ENCODE assay signal across 31 cellular contexts in genomic region chr6:36663504-36664446, GRCh38. TPM values are rescaled to one million over a fixed set of nuclear protein-coding genes. Genes with fewer than 3 reads are reported as not detected.
DNase-seq lines count a peak whose midpoint lies in the region; ATAC-seq, FAIRE-seq and TF ChIP-seq lines count a peak whose summit lies in the region.
"Had no signal": no experiment of that assay in that cellular context is flagged by ENCODE, and none has a peak within 500 bp of the region (broad histone marks: within the 10 kb centered on the region; RNA-seq: fewer than 3 reads in every experiment).

No MANE protein-coding gene starts in this region.

- H3K4me1 ChIP-seq in A549: peaks cover 41% of the 10 kb centered on the region
- peaks cover 71 to 100% (median 98%) of the 10 kb centered on the region in 10 experiments for H3K4me1 ChIP-seq in BLaER1 treated with 17β-estradiol and CSF1 and Interleukin-3, amounts not matched to agents 10 nM and 100 nM
- H3K4me1 ChIP-seq in OCI-LY7 (ENCODE audit: insufficient read depth, low read length, poor library complexity, severe bottlenecking): peaks cover 90% of the 10 kb centered on the region

- POLR2A ChIA-PET in A549 (lab: Yijun Ruan, JAX): interaction anchor here (1.1 to 2.3 kb wide), 3 partner anchors 15 to 19 kb away, joined by 3 to 10 read pairs (median 5); partner anchors contain the start of gene CDKN1A
- POLR2A ChIA-PET in OCI-LY7 (lab: Charles Lee): interaction anchor here (1.3 to 6.1 kb wide), 4 partner anchors 11 to 54 kb away, joined by 3 to 55 read pairs (median 10); no protein-coding TSS in a partner anchor

- 75% methylated on average over 4 of the region's 4 CpGs for WGBS in A549 (ENCODE audit: missing lambda C conversion rate)

- peaks cover 21% of the 10 kb centered on the region for H3K4me1 Mint-ChIP-seq in endothelial cell (ENCODE audit: unreplicated experiment)
- H3K4me1 Mint-ChIP-seq in activated CD4-positive, alpha-beta T cell treated with anti-CD3 and anti-CD28 coated beads, Interleukin-2, amount 10 ng/mL, durations not matched to agents 24 days and 14 days: peaks cover 18% of the 10 kb centered on the region

- H3K9me3 Mint-ChIP-seq in endothelial cell (ENCODE audit: unreplicated experiment): no peaks in the 10 kb centered on the region
- no peaks in the 10 kb centered on the region for H3K9me3 Mint-ChIP-seq in activated CD4-positive, alpha-beta T cell treated with anti-CD3 and anti-CD28 coated beads, Interleukin-2, amount 10 ng/mL, durations not matched to agents 24 days and 14 days
- H3K9me3 Mint-ChIP-seq: activated T-cell treated with anti-CD3 and anti-CD28 coated beads, Interleukin-2, amount 50 U/mL, for 4 hours; endodermal cell had no signal

- ATAC-seq in A549 (no peak), HG03139 (IDR thresholded peaks at IDR 0.05; ENCODE audit: unreplicated experiment) (no peak)
- ATAC-seq: heart right ventricle, left ventricle myocardium superior had no signal

- H2AFZ ChIP-seq in OCI-LY7 (ENCODE audit: low read length): no peak overlapping the region

- H3K36me3 Mint-ChIP-seq in endothelial cell (ENCODE audit: low read depth, unreplicated experiment): no peaks in the 10 kb centered on the region
- H3K36me3 Mint-ChIP-seq in activated CD4-positive, alpha-beta T cell treated with anti-CD3 and anti-CD28 coated beads, Interleukin-2, amount 10 ng/mL, durations not matched to agents 24 days and 14 days (ENCODE audit: low read depth): no peaks in the 10 kb centered on the region
- H3K36me3 Mint-ChIP-seq: CD14-positive monocyte had no signal

- CTCF ChIA-PET in A549 (lab: Yijun Ruan, JAX): interaction anchor here (1.4 to 2.4 kb wide), 7 partner anchors 10 to 96 kb away, joined by 3 to 10 read pairs (median 5); partner anchors contain the start of gene CDKN1A
- CTCF ChIA-PET in OCI-LY7 (lab: Charles Lee; ENCODE audit: unreplicated experiment): interaction anchor here (1.0 to 1.4 kb wide), 3 partner anchors 10 to 49 kb away, joined by 3 to 6 read pairs (median 5); no protein-coding TSS in a partner anchor

- TF ChIP-seq RAD21 in A549 (conservative IDR thresholded peaks at IDR 0.05 in 1 of 2, IDR thresholded peaks at IDR 0.05 in 1 of 2): no peak

- H4K20me1 ChIP-seq in BLaER1 treated with 17β-estradiol and CSF1 and Interleukin-3, amounts not matched to agents 10 nM and 100 nM: no peaks in the 10 kb centered on the region
- H4K20me1 ChIP-seq in OCI-LY7 (ENCODE audit: insufficient read depth, low read length): no peaks in the 10 kb centered on the region; the same call in 1 of the 2 replicates

- H3K27ac ChIP-seq in A549 (peak overlapping the region; percentile 44 to 74; a peak in 5 of 6 replicates), OCI-LY7 (ENCODE audit: low read depth, low read length, poor library complexity, severe bottlenecking) (no peak overlapping the region)
- H3K27ac ChIP-seq in BLaER1 treated with 17β-estradiol and CSF1 and Interleukin-3, amounts not matched to agents 10 nM and 100 nM: peak overlapping the region in 9 of 11 experiments; percentile 22 to 91 (median 87); a peak in 16 of 22 replicates
- H3K27ac ChIP-seq: heart right ventricle, HL-60, neutrophil, sigmoid colon had no signal

- H3K4me2 ChIP-seq in A549 (peak overlapping the region; percentile 40; the same call in 2 of the 3 replicates), OCI-LY7 (ENCODE audit: low read length) (peak overlapping the region; percentile 79)
- H3K4me2 ChIP-seq in BLaER1 treated with 17β-estradiol and CSF1 and Interleukin-3, amounts not matched to agents 10 nM and 100 nM: peak overlapping the region; percentile 63 to 96 (median 91)

- no peaks in the 10 kb centered on the region for H3K36me3 ChIP-seq in BLaER1 treated with 17β-estradiol and CSF1 and Interleukin-3, amounts not matched to agents 10 nM and 100 nM
- H3K36me3 ChIP-seq in OCI-LY7 (ENCODE audit: insufficient read depth, low read length): no peaks in the 10 kb centered on the region
- H3K36me3 ChIP-seq: heart right ventricle, neutrophil, Peyer's patch, sigmoid colon, suprapubic skin had no signal

- no peaks in the 10 kb centered on the region for H3K79me2 ChIP-seq in OCI-LY7 (ENCODE audit: insufficient read depth, low read depth, low read length)

- H3K27me3 ChIP-seq in BLaER1 treated with 17β-estradiol and CSF1 and Interleukin-3, amounts not matched to agents 10 nM and 100 nM: no peaks in the 10 kb centered on the region
- H3K27me3 ChIP-seq: Peyer's patch, sigmoid colon, suprapubic skin had no signal

- intact Hi-C loops in OCI-LY7 (cut with micrococcal nuclease; ENCODE audit: unreplicated experiment): loop anchor here (1.0 to 5.0 kb wide), 3 partner anchors 41 to 94 kb away; no protein-coding TSS in a partner anchor
- intact Hi-C loops in activated CD4-positive, alpha-beta T cell treated with anti-CD3 and anti-CD28 coated beads, Interleukin-2, amount 10 ng/mL, durations not matched to agents 24 days and 14 days (cut with micrococcal nuclease): no loop called here

- TF ChIP-seq EP300 in A549 (IDR thresholded peaks at IDR 0.05): no peak

- TF ChIP-seq CTCF in A549 (IDR thresholded peaks at IDR 0.05) (no peak), OCI-LY7 (conservative IDR thresholded peaks at IDR 0.05; ENCODE audit: low read length) (no peak), endothelial cell (IDR thresholded peaks at IDR 0.05; ENCODE audit: unreplicated experiment) (no peak)

- H3K9me3 ChIP-seq in A549 (no peaks in the 10 kb centered on the region), OCI-LY7 (ENCODE audit: low read length) (no peaks in the 10 kb centered on the region)
- no peaks in the 10 kb centered on the region for H3K9me3 ChIP-seq in BLaER1 treated with 17β-estradiol and CSF1 and Interleukin-3, amounts not matched to agents 10 nM and 100 nM (replicated peaks in 1 of 11)
- H3K9me3 ChIP-seq: heart right ventricle, neutrophil, Peyer's patch, sigmoid colon, suprapubic skin had no signal

- H3K27ac Mint-ChIP-seq in endothelial cell (ENCODE audit: unreplicated experiment): no peak overlapping the region
- H3K27ac Mint-ChIP-seq in activated CD4-positive, alpha-beta T cell treated with anti-CD3 and anti-CD28 coated beads, Interleukin-2, amount 10 ng/mL, durations not matched to agents 24 days and 14 days: no peak overlapping the region
- H3K27ac Mint-ChIP-seq: endodermal cell, progenitor cell of endocrine pancreas had no signal

- no peak for FAIRE-seq in A549 (lab: Jason Lieb, UNC)
- FAIRE-seq: keratinocyte had no signal

- DNase-seq in A549 (ENCODE audit: low read depth in 1 of 2, low spot score in 1 of 2) (no peak), OCI-LY7 (ENCODE audit: low spot score) (no peak), endothelial cell (ENCODE audit: low spot score) (no peak), A172 (ENCODE audit: low spot score) (no peak), superior temporal gyrus (ENCODE audit: extremely low spot score) (no peak)
- DNase-seq in activated CD4-positive, alpha-beta T cell treated with anti-CD3 and anti-CD28 coated beads, Interleukin-2, amount 10 ng/mL, durations not matched to agents 24 days and 14 days: no peak
- DNase-seq: activated CD4-positive, alpha-beta T cell treated with anti-CD3 and anti-CD28 coated beads for 48 hours; activated T-cell treated with anti-CD3 and anti-CD28 coated beads, Interleukin-2, amount 50 U/mL, for 4 hours; central memory CD4-positive, alpha-beta T cell; foreskin melanocyte; H7; heart right ventricle; Kasumi-1; left ventricle myocardium superior; NCI-H146; NCI-H2107; Peyer's patch; SHP77; sigmoid colon; stimulated activated CD4-positive, alpha-beta T cell treated with anti-CD3 and anti-CD28 coated beads, Interleukin-15, amount 100 ng/mL, for 24 hours; stimulated activated CD4-positive, alpha-beta T cell treated with anti-CD3 and anti-CD28 coated beads, Interleukin-4, amount 100 ng/mL, for 4 hours; T-helper 2 cell had no signal

- no peaks in the 10 kb centered on the region for H3K27me3 Mint-ChIP-seq in endothelial cell (ENCODE audit: unreplicated experiment)
- peaks cover 16% of the 10 kb centered on the region for H3K27me3 Mint-ChIP-seq in activated CD4-positive, alpha-beta T cell treated with anti-CD3 and anti-CD28 coated beads, Interleukin-2, amount 10 ng/mL, durations not matched to agents 24 days and 14 days

- TF ChIP-seq POLR2A in A549 (IDR thresholded peaks at IDR 0.05; ENCODE audit: low read length): no peak

- H3K9me2 ChIP-seq in OCI-LY7 (ENCODE audit: insufficient read depth, low read length): no peaks in the 10 kb centered on the region

- H3K4me3 ChIP-seq in A549 (no peak overlapping the region), OCI-LY7 (ENCODE audit: low read depth, low read length, poor library complexity, severe bottlenecking) (peak overlapping the region; percentile 49)
- H3K4me3 ChIP-seq in BLaER1 treated with 17β-estradiol and CSF1 and Interleukin-3, amounts not matched to agents 10 nM and 100 nM: no peak overlapping the region
- H3K4me3 ChIP-seq: heart right ventricle, Peyer's patch, sigmoid colon, suprapubic skin had no signal

- peak overlapping the region in 6 of 11 experiments; percentile 1 to 40 (median 5); a peak in 5 of 22 replicates for H3K9ac ChIP-seq in BLaER1 treated with 17β-estradiol and CSF1 and Interleukin-3, amounts not matched to agents 10 nM and 100 nM

- no TSS peak for BruUV-seq in OCI-LY7 (replicated peaks; lab: Mats Ljungman, UMichigan)

- peak overlapping the region; percentile 20 for H3K4me3 Mint-ChIP-seq in endothelial cell (ENCODE audit: unreplicated experiment)
- H3K4me3 Mint-ChIP-seq in activated CD4-positive, alpha-beta T cell treated with anti-CD3 and anti-CD28 coated beads, Interleukin-2, amount 10 ng/mL, durations not matched to agents 24 days and 14 days: no peak overlapping the region
- H3K4me3 Mint-ChIP-seq: activated T-cell treated with anti-CD3 and anti-CD28 coated beads, Interleukin-2, amount 50 U/mL, for 4 hours; endodermal cell had no signal

RNA-seq across cellular contexts. Expression of gene CDKN1A, which starts 14.7 kb away (rescaled TPM):
- polyA plus RNA-seq in A549 (2011; rRNA removed): 183 and 192 TPM in 2 replicates
- 77.4 and 110 TPM in 2 replicates for polyA plus RNA-seq in A549 (2012; cell fraction: cytosol; rRNA removed)
- 75.0 and 97.2 TPM in 2 replicates for polyA plus RNA-seq in A549 (2012; cell fraction: nucleus; rRNA removed)
- polyA plus RNA-seq in A549 (2017; fragmentation: RNase III; extraction: RNeasy Plus Mini Kit Qiagen cat#74134 plus additional on column Dnase treatment): 118 to 137 TPM (median 130 TPM) in 3 replicates
- 91.6 and 101 TPM in 2 replicates for polyA minus RNA-seq in A549 (2011; rRNA and poly(A)+ RNA removed)
- total RNA-seq in OCI-LY7 (2014; rRNA removed; shearing (Covaris generic)): 0.13 and 0.41 TPM in 2 replicates
- 1.2 and 1.3 TPM in 2 replicates for total RNA-seq in OCI-LY7 (2022)
- total RNA-seq in endothelial cell (ENCODE audit: unreplicated experiment): 48.4 TPM
- total RNA-seq in A172 (2014; rRNA removed; shearing (Covaris generic)): 207 TPM in 2 replicates
- 77.8 and 82.7 TPM in 2 replicates for total RNA-seq in activated CD4-positive, alpha-beta T cell treated with anti-CD3 and anti-CD28 coated beads, Interleukin-2, amount 10 ng/mL, durations not matched to agents 24 days and 14 days

RNA-seq across cellular contexts. Expression of gene RAB44, which starts 33.9 kb away (rescaled TPM):
- polyA plus RNA-seq in A549 (2011; rRNA removed) (0.04 TPM in 2 replicates), A549 (2017; fragmentation: RNase III; extraction: RNeasy Plus Mini Kit Qiagen cat#74134 plus additional on column Dnase treatment) (0.05 to 0.11 TPM (median 0.09 TPM) in 3 replicates)
- 0.01 TPM in 2 replicates for polyA plus RNA-seq in A549 (2012; cell fraction: cytosol; rRNA removed)
- polyA plus RNA-seq in A549 (2012; cell fraction: nucleus; rRNA removed): 0.07 and 0.11 TPM in 2 replicates
- polyA minus RNA-seq in A549 (2011; rRNA and poly(A)+ RNA removed): not detected in 2 replicates
- total RNA-seq in OCI-LY7 (2014; rRNA removed; shearing (Covaris generic)): 0.03 and 0.09 TPM in 2 replicates
- total RNA-seq in OCI-LY7 (2022) (not detected in 2 replicates), endothelial cell (ENCODE audit: unreplicated experiment) (not detected)
- total RNA-seq in A172 (2014; rRNA removed; shearing (Covaris generic)): not detected in 2 replicates
- total RNA-seq in activated CD4-positive, alpha-beta T cell treated with anti-CD3 and anti-CD28 coated beads, Interleukin-2, amount 10 ng/mL, durations not matched to agents 24 days and 14 days: 0.07 TPM in 1 of 2 replicates, not detected in the other
- total RNA-seq: endodermal cell, H7, progenitor cell of endocrine pancreas had no signal

Comparison
In these comparisons a context has a peak if more than half of its experiments do, and no peak if none do; other contexts are left out.
1. H3K4me2 ChIP-seq: peak in every context shown above with its lines; median percentile 91 in BLaER1 treated with 17β-estradiol and CSF1 and Interleukin-3, amounts not matched to agents 10 nM and 100 nM; 79 in OCI-LY7; 40 in A549.
2. RNA of gene CDKN1A, which starts 14.7 kb away (total RNA-seq): 207 TPM in A172, 77.8 to 82.7 TPM in activated CD4-positive, alpha-beta T cell treated with anti-CD3 and anti-CD28 coated beads, Interleukin-2, amount 10 ng/mL, durations not matched to agents 24 days and 14 days and 48.4 TPM in endothelial cell (single experiment); 0.13 to 1.3 TPM in OCI-LY7; every median in the first group is over 10 times any median in the second.